In genomic region chr5:103847060-103847459, GRCh38 we compare ENCODE assay signal across 25 cellular contexts.
A peak's percentile ranks its signal among the peaks of the same experiment; 100 is the strongest.
DNase-seq lines count a peak whose midpoint lies in the region; ATAC-seq and TF ChIP-seq lines count a peak whose summit lies in the region.
"Had no signal": no experiment of that assay in that cellular context is flagged by ENCODE, and none has a peak within 500 bp of the region (broad histone marks: within the 10 kb centered on the region; RNA-seq: fewer than 3 reads in every experiment).

No MANE protein-coding gene starts in this region.

- CTCF ChIA-PET in HEK293T (lab: Yijun Ruan, JAX), result no interaction called here

- intact Hi-C loops in left colon (cut with DNase I, micrococcal nuclease), result no loop called here

- peaks cover 12% of the 10 kb centered on the region for H3K4me1 ChIP-seq in RWPE2 (ENCODE audit: insufficient read depth, poor library complexity, severe bottlenecking)
- H3K4me1 ChIP-seq: parathyroid adenoma, sigmoid colon, tibial nerve had no signal

- POLR2A ChIA-PET in HEK293T (lab: Yijun Ruan, JAX), result no interaction called here

- no peaks in the 10 kb centered on the region for H3K9me3 ChIP-seq in RWPE2 (ENCODE audit: severe bottlenecking)
- H3K9me3 ChIP-seq: sigmoid colon, SJSA1, tibial nerve had no signal

- peak; percentile 47 for DNase-seq in GM03348 (ENCODE audit: low spot score)
- no peak for DNase-seq in RWPE2 (ENCODE audit: low spot score)
- peak; percentile 55 to 70 for DNase-seq in foreskin fibroblast
- no peak for DNase-seq in left colon
- DNase-seq in NCI-H2227 treated with DMSO at 0.1 percent for 48 hours (lab: John Stamatoyannopoulos, UW), result no peak
- no peak for DNase-seq in HEK293T (ENCODE audit: extremely low spot score)
- DNase-seq: activated B cell treated with CpG ODN at 0.5 μM for 24 hours; activated CD4-positive, alpha-beta memory T cell treated with anti-CD3 and anti-CD28 coated beads for 36 hours; activated T-cell treated with anti-CD3 and anti-CD28 coated beads for 4 hours; cerebellar nuclear complex; effector memory CD4-positive, alpha-beta T cell; Kasumi-1; mesenchymal stem cell; naive thymus-derived CD8-positive, alpha-beta T cell; NCI-H1105 treated with DMSO at 0.1 percent for 48 hours; NCI-H748 treated with DMSO at 0.1 percent for 48 hours; OCI-M1; sigmoid colon; stimulated activated CD4-positive, alpha-beta T cell treated with anti-CD3 and anti-CD28 coated beads, Interleukin-2, amount 100 ng/mL, for 24 hours; stimulated activated naive CD8-positive, alpha-beta T cell treated with anti-CD3 and anti-CD28 coated beads, Interleukin-15, Interleukin-2, amounts not matched to agents 100 U/mL and 50 U/mL, for 24 hours had no signal

- H3K4me3 ChIP-seq in RWPE2 (ENCODE audit: severe bottlenecking) (no peak overlapping the region), foreskin fibroblast (ENCODE audit: low read depth in 1 of 2, low read length in 2 of 2) (no peak overlapping the region)
- H3K4me3 ChIP-seq: hepatocyte, sigmoid colon, SJSA1, tibial nerve had no signal

- H3K36me3 ChIP-seq in RWPE2 (ENCODE audit: low read depth), result no peaks in the 10 kb centered on the region
- H3K36me3 ChIP-seq: sigmoid colon, SJSA1, tibial nerve had no signal

- ATAC-seq in RWPE2 (ENCODE audit: low read depth), result peak; percentile 66; the same call in 2 of the 3 replicates
- ATAC-seq in left colon, result no peak
- ATAC-seq in GM21528 (IDR thresholded peaks at IDR 0.05; ENCODE audit: low FRiP score, unreplicated experiment), result no peak
- ATAC-seq: naive thymus-derived CD8-positive, alpha-beta T cell; stimulated activated naive CD8-positive, alpha-beta T cell treated with anti-CD3 and anti-CD28 coated beads, Interleukin-15, Interleukin-2, amounts not matched to agents 100 U/mL and 50 U/mL, for 24 hours had no signal

- H3K27ac ChIP-seq in RWPE2 (ENCODE audit: poor library complexity, severe bottlenecking), result peak overlapping the region; percentile 32
- H3K27ac ChIP-seq: hepatocyte, parathyroid adenoma, sigmoid colon, SJSA1, tibial nerve had no signal

- H3K27me3 ChIP-seq in RWPE2 (ENCODE audit: insufficient read depth, poor library complexity, severe bottlenecking), result no peaks in the 10 kb centered on the region
- H3K27me3 ChIP-seq: hepatocyte, sigmoid colon, SJSA1, tibial nerve had no signal

- TF ChIP-seq CTCF in RWPE2 (IDR thresholded peaks at IDR 0.05; ENCODE audit: poor library complexity, severe bottlenecking) (no peak), foreskin fibroblast (IDR thresholded peaks at IDR 0.05; ENCODE audit: low read depth, low read length) (no peak)

TF ChIP-seq in HEK293T, 16 proteins besides CTCF, POLR2A, EP300 and RAD21:
- TF ChIP-seq TARDBP (IDR thresholded peaks at IDR 0.05) (no peak), NFRKB (IDR thresholded peaks at IDR 0.05) (no peak), BHLHE40 (IDR thresholded peaks at IDR 0.05; ENCODE audit: borderline replicate concordance) (no peak), SUZ12 (IDR thresholded peaks at IDR 0.05) (no peak), ELF4 (IDR thresholded peaks at IDR 0.05) (no peak), L3MBTL2 (conservative IDR thresholded peaks at IDR 0.05) (no peak), CTBP1 (IDR thresholded peaks at IDR 0.05; ENCODE audit: borderline replicate concordance) (no peak)

Comparison
In these comparisons a context has a peak if more than half of its experiments do, and no peak if none do; other contexts are left out.
1. DNase-seq: peak in GM03348 (single experiment) and foreskin fibroblast (2 of 2); none in RWPE2 (single experiment), left colon (0 of 2), NCI-H2227 treated with DMSO at 0.1 percent for 48 hours (single experiment) and HEK293T (single experiment).